In genomic region chr17:47906443-47906842, GRCh38 we compare ENCODE assay signal across 20 cellular contexts. TPM values are rescaled to one million over a fixed set of nuclear protein-coding genes. Genes with fewer than 3 reads are reported as not detected.
DNase-seq lines count a peak whose midpoint lies in the region; ATAC-seq and TF ChIP-seq lines count a peak whose summit lies in the region.
"Had no signal": no experiment of that assay in that cellular context is flagged by ENCODE, and none has a peak within 500 bp of the region (broad histone marks: within the 10 kb centered on the region; RNA-seq: fewer than 3 reads in every experiment).

No MANE protein-coding gene starts in this region.

- H4K91ac ChIP-seq in mesenchymal stem cell (ENCODE audit: low read length): no peak overlapping the region

- H3K4me3 ChIP-seq in HEK293 (ENCODE audit: low read depth, low read length) (no peak overlapping the region), mesenchymal stem cell (ENCODE audit: insufficient read depth in 1 of 2, low read depth in 1 of 2, low read length in 2 of 2) (no peak overlapping the region)
- H3K4me3 ChIP-seq: GM23248 had no signal

- H3K36me3 Mint-ChIP-seq in brain: peaks cover 9% of the 10 kb centered on the region

- H2AK5ac ChIP-seq in mesenchymal stem cell (ENCODE audit: low read length, severe bottlenecking): peak overlapping the region; percentile 29

- no peak overlapping the region for H3K4me2 ChIP-seq in mesenchymal stem cell (ENCODE audit: low read length, poor library complexity, severe bottlenecking)

- no peak overlapping the region for H4K8ac ChIP-seq in mesenchymal stem cell (ENCODE audit: low read length)

- H2BK15ac ChIP-seq in mesenchymal stem cell (ENCODE audit: low read depth, poor library complexity, severe bottlenecking): no peak overlapping the region

- DNase-seq in mesenchymal stem cell: no peak
- no peak for DNase-seq in NCI-H510A treated with DMSO at 0.1 percent for 48 hours (lab: John Stamatoyannopoulos, UW)
- no peak for DNase-seq in activated gamma-delta T cell (lab: John Stamatoyannopoulos, UW)
- DNase-seq: activated B cell treated with CpG ODN at 0.5 μM for 24 hours; AML-193; amygdala; DMS 273 treated with DMSO at 0.1 percent for 48 hours; GM23248; hypothalamus; kidney glomerular epithelial cell; NCI-H1417 treated with DMSO at 0.1 percent for 48 hours; NCI-H2227 treated with DMSO at 0.1 percent for 48 hours; posterior cingulate gyrus; SHP77 treated with DMSO at 0.1 percent for 48 hours; stimulated activated naive CD8-positive, alpha-beta T cell treated with anti-CD3 and anti-CD28 coated beads, Interleukin-15, amount 100 ng/mL, for 72 hours had no signal

- peaks cover 44% of the 10 kb centered on the region for H3K4me1 Mint-ChIP-seq in brain

- no peaks in the 10 kb centered on the region for H3K9me3 Mint-ChIP-seq in brain
- H3K9me3 Mint-ChIP-seq: activated B cell treated with CpG ODN at 0.5 μM for 24 hours; stimulated activated naive CD8-positive, alpha-beta T cell treated with anti-CD3 and anti-CD28 coated beads, Interleukin-15, amount 100 ng/mL, for 72 hours; T-helper 1 cell treated with Interleukin-12 subunit alpha and Interleukin-12 subunit beta and Interleukin-4 antibody, amounts not matched to agents 30 μg/mL and 1 μg/mL, for 36 hours had no signal

- H3K4me1 ChIP-seq in HEK293 (ENCODE audit: control insufficient read depth, insufficient read depth, low read length) (no peaks in the 10 kb centered on the region), mesenchymal stem cell (ENCODE audit: control insufficient read depth, insufficient read depth, low read depth, low read length) (peaks cover 18% of the 10 kb centered on the region)

- H3K18ac ChIP-seq in mesenchymal stem cell (ENCODE audit: low read depth in 1 of 2, low read length in 2 of 2): no peak overlapping the region

- H3K9me3 ChIP-seq in HEK293 (ENCODE audit: control insufficient read depth, insufficient read depth, low read depth, low read length) (no peaks in the 10 kb centered on the region), mesenchymal stem cell (ENCODE audit: control insufficient read depth, low read length) (no peaks in the 10 kb centered on the region)

- H2AFZ ChIP-seq in mesenchymal stem cell (ENCODE audit: low read depth, low read length): no peak overlapping the region
- H2AFZ ChIP-seq: GM23248 had no signal

- peak overlapping the region in 4 of 5 experiments; percentile 47 to 89 (median 86) for H3K27ac Mint-ChIP-seq in brain
- H3K27ac Mint-ChIP-seq: activated B cell treated with CpG ODN at 0.5 μM for 24 hours; T-helper 1 cell treated with Interleukin-12 subunit alpha and Interleukin-12 subunit beta and Interleukin-4 antibody, amounts not matched to agents 30 μg/mL and 1 μg/mL, for 36 hours had no signal

- no peak overlapping the region for H3K4ac ChIP-seq in mesenchymal stem cell (ENCODE audit: low read depth in 1 of 2, low read length in 2 of 2)

- no peak overlapping the region for H3K14ac ChIP-seq in mesenchymal stem cell (ENCODE audit: low read length in 2 of 2)

- H3K27me3 Mint-ChIP-seq in brain: no peaks in the 10 kb centered on the region
- H3K27me3 Mint-ChIP-seq: activated B cell treated with CpG ODN at 0.5 μM for 24 hours; stimulated activated naive CD8-positive, alpha-beta T cell treated with anti-CD3 and anti-CD28 coated beads, Interleukin-15, amount 100 ng/mL, for 72 hours had no signal

- no peaks in the 10 kb centered on the region for H3K27me3 ChIP-seq in mesenchymal stem cell (ENCODE audit: control insufficient read depth in 1 of 2, insufficient read depth in 1 of 2, low read length in 2 of 2)

- H2BK5ac ChIP-seq in mesenchymal stem cell (ENCODE audit: low read depth, low read length, poor library complexity, severe bottlenecking): no peak overlapping the region

- H2BK120ac ChIP-seq in mesenchymal stem cell (ENCODE audit: low read depth, low read length): no peak overlapping the region

- H3K27ac ChIP-seq in HEK293 (ENCODE audit: extremely low read depth, low read depth, low read length) (no peak overlapping the region), mesenchymal stem cell (ENCODE audit: low read length, poor library complexity, severe bottlenecking) (no peak overlapping the region), temporal lobe (ENCODE audit: low read depth, low read length) (peak overlapping the region; percentile 62)
- H3K27ac ChIP-seq: GM23248 had no signal

- H3K9ac ChIP-seq in mesenchymal stem cell (ENCODE audit: low read length): no peak overlapping the region
- H3K9ac ChIP-seq: GM23248 had no signal

- H3K23ac ChIP-seq in mesenchymal stem cell (ENCODE audit: low read length in 2 of 2): no peak overlapping the region

- no peak for ATAC-seq in HG03469 (IDR thresholded peaks at IDR 0.05; ENCODE audit: unreplicated experiment)
- ATAC-seq: stimulated activated naive CD8-positive, alpha-beta T cell treated with anti-CD3 and anti-CD28 coated beads, Interleukin-15, amount 100 ng/mL, for 72 hours had no signal

- peaks cover 50% of the 10 kb centered on the region for H3K79me1 ChIP-seq in mesenchymal stem cell (replicated peaks; ENCODE audit: low read length, poor library complexity, severe bottlenecking)

- WGBS in mesenchymal stem cell: 77% methylated on average over 3 of the region's 3 CpGs

- H3K4me3 Mint-ChIP-seq in brain: no peak overlapping the region
- H3K4me3 Mint-ChIP-seq: activated B cell treated with CpG ODN at 0.5 μM for 24 hours; stimulated activated naive CD8-positive, alpha-beta T cell treated with anti-CD3 and anti-CD28 coated beads, Interleukin-15, amount 100 ng/mL, for 72 hours; T-helper 1 cell treated with Interleukin-12 subunit alpha and Interleukin-12 subunit beta and Interleukin-4 antibody, amounts not matched to agents 30 μg/mL and 1 μg/mL, for 36 hours had no signal

- H2BK12ac ChIP-seq in mesenchymal stem cell (ENCODE audit: low read length in 2 of 2): no peak overlapping the region

- TF ChIP-seq CTCF in HEK293 (tag by site-specific recombination; IDR thresholded peaks at IDR 0.05) (no peak), brain (conservative IDR thresholded peaks at IDR 0.05) (no peak)

- H3K36me3 ChIP-seq in HEK293 (ENCODE audit: control insufficient read depth in 2 of 2, insufficient read depth in 1 of 2, low read length in 2 of 2): peaks cover 5 to 6% of the 10 kb centered on the region in 2 experiments; a peak in 2 of 3 replicates
- peaks cover 1 to 4% of the 10 kb centered on the region in 2 experiments for H3K36me3 ChIP-seq in mesenchymal stem cell (ENCODE audit: control insufficient read depth in 1 of 2, insufficient read depth in 2 of 2, low read depth in 1 of 2, low read length in 2 of 2)

- CTCF ChIA-PET in HEK293 (lab: Yijun Ruan, JAX): interaction anchor here (0.6 to 1.1 kb wide), 5 partner anchors 12 to 329 kb away, joined by 3 to 4 read pairs (median 3); no protein-coding TSS in a partner anchor

- POLR2A ChIA-PET in HEK293 (lab: Yijun Ruan, JAX): interaction anchor here (2.9 kb wide), 1 partner anchor 11 kb away, joined by 16 read pairs; the partner anchor contains the start of gene SP2

TF ChIP-seq in HEK293, 187 proteins besides CTCF, POLR2A, EP300 and RAD21:
- TF ChIP-seq HOXC10 (CRISPR knock-in tag; IDR thresholded peaks at IDR 0.05): no peak
- TF ChIP-seq ZIC2 (tag by site-specific recombination; IDR thresholded peaks at IDR 0.05): peak; percentile 40; the same call in 1 of the 2 replicates

RNA-seq across cellular contexts. Expression of gene SP2, which starts 10.4 kb away (rescaled TPM):
- 31.6 TPM for polyA plus RNA-seq in brain (ENCODE audit: insufficient read depth, low read depth, low replicate concordance)
- polyA plus RNA-seq in mesenchymal stem cell (2013, experiment 1 of 2): 25.4 TPM
- 26.2 TPM for polyA plus RNA-seq in mesenchymal stem cell (2013, experiment 2 of 2)
- total RNA-seq in temporal lobe: 0.98 TPM

RNA-seq across cellular contexts. Expression of gene PNPO, which starts 34.9 kb away (rescaled TPM):
- polyA plus RNA-seq in brain (ENCODE audit: insufficient read depth, low read depth, low replicate concordance): 24.4 TPM
- polyA plus RNA-seq in mesenchymal stem cell (2013, experiment 1 of 2): 6.1 TPM
- 5.4 TPM for polyA plus RNA-seq in mesenchymal stem cell (2013, experiment 2 of 2)
- 5.4 TPM for total RNA-seq in temporal lobe

RNA-seq across cellular contexts. Expression of gene PRR15L, which starts 51.2 kb away (rescaled TPM):
- polyA plus RNA-seq in brain (ENCODE audit: insufficient read depth, low read depth, low replicate concordance): 30.5 TPM
- polyA plus RNA-seq in mesenchymal stem cell (2013, experiment 1 of 2): not detected
- polyA plus RNA-seq in mesenchymal stem cell (2013, experiment 2 of 2): not detected
- total RNA-seq in temporal lobe: not detected
- total RNA-seq: activated B cell treated with CpG ODN at 0.5 μM for 24 hours, GM23248 had no signal
- polyA plus RNA-seq: GM23248 had no signal

RNA-seq across cellular contexts. Expression of gene SP6, which starts 55.5 kb away (rescaled TPM):
- polyA plus RNA-seq in brain (ENCODE audit: insufficient read depth, low read depth, low replicate concordance): 2.5 TPM
- 0.01 TPM for polyA plus RNA-seq in mesenchymal stem cell (2013, experiment 1 of 2)
- 0.03 TPM for polyA plus RNA-seq in mesenchymal stem cell (2013, experiment 2 of 2)
- total RNA-seq in temporal lobe: 0.25 TPM
- total RNA-seq: GM23248 had no signal
- polyA plus RNA-seq: GM23248 had no signal
